ENCODE assay signal across 11 cellular contexts in genomic region chr15:81299630-81300273, GRCh38. TPM values are rescaled to one million over a fixed set of nuclear protein-coding genes. Genes with fewer than 3 reads are reported as not detected.
DNase-seq lines count a peak whose midpoint lies in the region; ATAC-seq and TF ChIP-seq lines count a peak whose summit lies in the region.
"Had no signal": no experiment of that assay in that cellular context is flagged by ENCODE, and none has a peak within 500 bp of the region (broad histone marks: within the 10 kb centered on the region; RNA-seq: fewer than 3 reads in every experiment).

No MANE protein-coding gene starts in this region.

- no peaks in the 10 kb centered on the region for H3K9me3 ChIP-seq in OCI-LY3 (ENCODE audit: insufficient read depth, low read length)
- H3K9me3 ChIP-seq in duodenal mucosa (ENCODE audit: control insufficient read depth in 1 of 2, low read length in 2 of 2): no peaks in the 10 kb centered on the region

- H3K4me1 Mint-ChIP-seq in activated CD4-positive, alpha-beta T cell treated with anti-CD3 and anti-CD28 coated beads, Interleukin-2, amount 10 ng/mL, durations not matched to agents 24 days and 14 days: peaks cover 81% of the 10 kb centered on the region
- peaks cover 55% of the 10 kb centered on the region for H3K4me1 Mint-ChIP-seq in stimulated activated naive CD8-positive, alpha-beta T cell treated with anti-CD3 and anti-CD28 coated beads, Interleukin-15, amount 100 ng/mL, for 72 hours

- H3K27me3 Mint-ChIP-seq in activated CD4-positive, alpha-beta T cell treated with anti-CD3 and anti-CD28 coated beads, Interleukin-2, amount 10 ng/mL, durations not matched to agents 24 days and 14 days: no peaks in the 10 kb centered on the region
- H3K27me3 Mint-ChIP-seq in stimulated activated naive CD8-positive, alpha-beta T cell treated with anti-CD3 and anti-CD28 coated beads, Interleukin-15, amount 100 ng/mL, for 72 hours: no peaks in the 10 kb centered on the region

- H3K4me1 ChIP-seq in OCI-LY3 (ENCODE audit: low read length) (peaks cover 92% of the 10 kb centered on the region), duodenal mucosa (ENCODE audit: control insufficient read depth in 1 of 2, insufficient read depth in 2 of 2, low read length in 2 of 2) (peaks cover 30 to 43% of the 10 kb centered on the region in 2 donors)

- H3K36me3 ChIP-seq in OCI-LY3 (replicated peaks; ENCODE audit: low read depth, low read length): peaks cover 75% of the 10 kb centered on the region
- H3K36me3 ChIP-seq in duodenal mucosa (ENCODE audit: control insufficient read depth in 1 of 2, insufficient read depth in 2 of 2, low read length in 2 of 2): peaks cover 18 to 23% of the 10 kb centered on the region in 2 donors

- peak overlapping the region; percentile 94 for H3K4me3 Mint-ChIP-seq in activated CD4-positive, alpha-beta T cell treated with anti-CD3 and anti-CD28 coated beads, Interleukin-2, amount 10 ng/mL, durations not matched to agents 24 days and 14 days
- H3K4me3 Mint-ChIP-seq in stimulated activated naive CD8-positive, alpha-beta T cell treated with anti-CD3 and anti-CD28 coated beads, Interleukin-15, amount 100 ng/mL, for 72 hours: peak overlapping the region; percentile 99 to 100
- H3K4me3 Mint-ChIP-seq: mesothelial cell of epicardium had no signal

- H3K9ac ChIP-seq in OCI-LY3 (ENCODE audit: low read length) (peak overlapping the region; percentile 100), duodenal mucosa (ENCODE audit: low read depth in 1 of 2, low read length in 2 of 2) (peak overlapping the region; percentile 41 to 52)

- H3K27ac ChIP-seq in OCI-LY3 (ENCODE audit: low read length) (peak overlapping the region; percentile 98), duodenal mucosa (ENCODE audit: low read depth, low read length) (no peak overlapping the region)

- H3K27me3 ChIP-seq in OCI-LY3 (ENCODE audit: low read depth, low read length): no peaks in the 10 kb centered on the region
- no peaks in the 10 kb centered on the region for H3K27me3 ChIP-seq in duodenal mucosa (ENCODE audit: control insufficient read depth in 1 of 2, insufficient read depth in 2 of 2, low read length in 2 of 2)

- peaks cover 82% of the 10 kb centered on the region for H3K36me3 Mint-ChIP-seq in activated CD4-positive, alpha-beta T cell treated with anti-CD3 and anti-CD28 coated beads, Interleukin-2, amount 10 ng/mL, durations not matched to agents 24 days and 14 days (ENCODE audit: low read depth)
- H3K36me3 Mint-ChIP-seq: mesothelial cell of epicardium had no signal

- no peak for ATAC-seq in stimulated activated naive CD8-positive, alpha-beta T cell treated with anti-CD3 and anti-CD28 coated beads, Interleukin-15, amount 100 ng/mL, for 72 hours
- no peak for ATAC-seq in GM21576 (IDR thresholded peaks at IDR 0.05; ENCODE audit: unreplicated experiment)

- intact Hi-C loops in activated CD4-positive, alpha-beta T cell treated with anti-CD3 and anti-CD28 coated beads, Interleukin-2, amount 10 ng/mL, durations not matched to agents 24 days and 14 days (cut with micrococcal nuclease): loop anchor here (10.0 kb wide), 1 partner anchor 495 kb away; no protein-coding TSS in a partner anchor

- H3K4me2 ChIP-seq in OCI-LY3 (ENCODE audit: low read length): peak overlapping the region; percentile 83

- H3K4me3 ChIP-seq in OCI-LY3 (ENCODE audit: low read length) (peak overlapping the region; percentile 86), duodenal mucosa (ENCODE audit: low read depth in 1 of 2, low read length in 2 of 2) (peak overlapping the region; percentile 72 to 78)

- peaks cover 14% of the 10 kb centered on the region; the same call in 1 of the 2 replicates for H4K20me1 ChIP-seq in OCI-LY3 (ENCODE audit: insufficient read depth, low read length)

- H3K27ac Mint-ChIP-seq in activated CD4-positive, alpha-beta T cell treated with anti-CD3 and anti-CD28 coated beads, Interleukin-2, amount 10 ng/mL, durations not matched to agents 24 days and 14 days: peak overlapping the region; percentile 95
- peak overlapping the region; percentile 95 for H3K27ac Mint-ChIP-seq in stimulated activated naive CD8-positive, alpha-beta T cell treated with anti-CD3 and anti-CD28 coated beads, Interleukin-15, amount 100 ng/mL, for 72 hours
- H3K27ac Mint-ChIP-seq: mesothelial cell of epicardium had no signal

- H3K9me3 Mint-ChIP-seq in activated CD4-positive, alpha-beta T cell treated with anti-CD3 and anti-CD28 coated beads, Interleukin-2, amount 10 ng/mL, durations not matched to agents 24 days and 14 days: no peaks in the 10 kb centered on the region
- no peaks in the 10 kb centered on the region for H3K9me3 Mint-ChIP-seq in stimulated activated naive CD8-positive, alpha-beta T cell treated with anti-CD3 and anti-CD28 coated beads, Interleukin-15, amount 100 ng/mL, for 72 hours
- H3K9me3 Mint-ChIP-seq: mesothelial cell of epicardium had no signal

- TF ChIP-seq CTCF in OCI-LY3 (IDR thresholded peaks at IDR 0.05; ENCODE audit: low read depth, low read length): no peak

- peaks cover 100% of the 10 kb centered on the region for H3K79me2 ChIP-seq in OCI-LY3 (ENCODE audit: low read length)

- DNase-seq in activated CD4-positive, alpha-beta T cell treated with anti-CD3 and anti-CD28 coated beads, Interleukin-2, amount 10 ng/mL, durations not matched to agents 24 days and 14 days: no peak
- DNase-seq in activated CD4-positive, alpha-beta T cell treated with anti-CD3 and anti-CD28 coated beads for 1 hour: no peak
- no peak for DNase-seq in stimulated activated naive CD8-positive, alpha-beta T cell treated with anti-CD3 and anti-CD28 coated beads, Interleukin-15, amount 100 ng/mL, for 72 hours
- no peak for DNase-seq in CD1c-positive myeloid dendritic cell (ENCODE audit: extremely low spot score)
- DNase-seq in NCI-H2107 (lab: John Stamatoyannopoulos, UW): no peak
- DNase-seq: central memory CD4-positive, alpha-beta T cell; retina had no signal

- no peak overlapping the region for H2AFZ ChIP-seq in OCI-LY3 (ENCODE audit: low read depth, low read length)

RNA-seq across cellular contexts. Expression of gene STARD5, which starts 24.2 kb away (rescaled TPM):
- 4.6 and 5.8 TPM in 2 replicates for total RNA-seq in activated CD4-positive, alpha-beta T cell treated with anti-CD3 and anti-CD28 coated beads, Interleukin-2, amount 10 ng/mL, durations not matched to agents 24 days and 14 days
